36 cellular contexts compared by ENCODE assay signal in genomic region chr10:92792661-92793060, GRCh38.
"Had no signal": no experiment of that assay in that cellular context is flagged by ENCODE, and none has a peak within 500 bp of the region (broad histone marks: within the 10 kb centered on the region; RNA-seq: fewer than 3 reads in every experiment).

No MANE protein-coding gene starts in this region.

- H3K4me3 ChIP-seq: MG63 had no signal

- H3K36me3 ChIP-seq: MG63 had no signal

- DNase-seq: Karpas-422, Kasumi-1, MG63, MM.1S, MV-4-11, NCI-H1048, NCI-H1092, NCI-H1092 treated with DMSO at 0.1 percent for 48 hours, NCI-H1105, NCI-H1105 treated with DMSO at 0.1 percent for 48 hours, NCI-H1417, NCI-H1417 treated with DMSO at 0.1 percent for 48 hours, NCI-H1436, NCI-H1436 treated with DMSO at 0.1 percent for 48 hours, NCI-H146, NCI-H1694, NCI-H1694 treated with DMSO at 0.1 percent for 48 hours, NCI-H187, NCI-H187 treated with DMSO at 0.1 percent for 48 hours, NCI-H1930, NCI-H2029, NCI-H2029 treated with DMSO at 0.1 percent for 48 hours, NCI-H2081, NCI-H2081 treated with DMSO at 0.1 percent for 48 hours, NCI-H2107, NCI-H2171, NCI-H2171 treated with DMSO at 0.1 percent for 48 hours, NCI-H2227 treated with DMSO at 0.1 percent for 48 hours, NCI-H226, NCI-H345, NCI-H446, NCI-H446 treated with DMSO at 0.1 percent for 48 hours, NCI-H510A, NCI-H510A treated with DMSO at 0.1 percent for 48 hours, NCI-H524, NCI-H524 treated with DMSO at 0.1 percent for 48 hours had no signal

- H3K27me3 ChIP-seq: MG63 had no signal
